In the genomic region with DNA sequence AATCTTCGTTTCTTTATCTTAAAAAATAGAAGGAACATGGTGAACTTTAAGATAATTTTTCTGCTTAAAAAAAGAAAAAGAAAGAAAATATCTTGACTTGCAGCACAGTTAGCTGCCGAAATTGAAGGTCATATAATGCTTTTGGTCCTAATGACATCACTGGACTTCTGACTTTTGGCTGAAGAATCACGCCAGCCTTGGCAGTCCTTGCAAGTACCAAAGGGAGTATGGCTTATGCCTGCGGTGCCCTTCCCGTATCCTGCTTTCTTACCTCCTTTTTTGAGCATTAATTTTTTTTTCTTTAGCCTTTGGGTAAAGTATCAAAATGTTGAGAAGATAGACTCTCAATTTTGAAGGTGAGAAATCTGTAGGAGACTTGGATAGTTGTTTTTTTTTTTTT, we compare ENCODE assay signal across 19 cellular contexts. TPM values are rescaled to one million over a fixed set of nuclear protein-coding genes. Genes with fewer than 3 reads are reported as not detected.
DNase-seq lines count a peak whose midpoint lies in the region; ATAC-seq and TF ChIP-seq lines count a peak whose summit lies in the region.
"Had no signal": no experiment of that assay in that cellular context is flagged by ENCODE, and none has a peak within 500 bp of the region (broad histone marks: within the 10 kb centered on the region; RNA-seq: fewer than 3 reads in every experiment).

No MANE protein-coding gene starts in this region.

- TF ChIP-seq POLR2A in ovary (IDR thresholded peaks at IDR 0.05) (no peak), testis (IDR thresholded peaks at IDR 0.05) (no peak)

- TF ChIP-seq EP300 in ovary (IDR thresholded peaks at IDR 0.05) = no peak

- H3K4me1 ChIP-seq in ascending aorta (peaks cover 0 to 16% of the 10 kb centered on the region in 2 donors), ovary (ENCODE audit: insufficient read depth) (peaks cover 18% of the 10 kb centered on the region), testis (peaks cover 26% of the 10 kb centered on the region), aorta (ENCODE audit: control insufficient read depth in 1 of 2, insufficient read depth in 2 of 2, low read length in 2 of 2) (peaks cover 6 to 12% of the 10 kb centered on the region in 2 donors)

- WGBS in ovary, 3 donors = 14 to 31% (median 31%) methylated on average over 5 of the region's 5 CpGs
- 25 to 44% methylated on average over 5 of the region's 5 CpGs for whole genome bisulfite sequencing in testis, 2 donors
- WGBS in aorta, 2 donors = 9% methylated on average over 5 of the region's 5 CpGs

- H3K27me3 ChIP-seq in ascending aorta (no peaks in the 10 kb centered on the region), ovary (no peaks in the 10 kb centered on the region), testis (no peaks in the 10 kb centered on the region), aorta (ENCODE audit: control insufficient read depth in 1 of 2, insufficient read depth in 2 of 2, low read length in 1 of 2) (no peaks in the 10 kb centered on the region)

- H3K36me3 ChIP-seq in ascending aorta (no peaks in the 10 kb centered on the region), ovary (no peaks in the 10 kb centered on the region), testis (ENCODE audit: low read depth, missing control alignments) (no peaks in the 10 kb centered on the region), aorta (ENCODE audit: control insufficient read depth in 1 of 2, insufficient read depth in 2 of 2, low read length in 1 of 2) (no peaks in the 10 kb centered on the region)
- H3K36me3 ChIP-seq: HAP-1 had no signal

- intact Hi-C loops in ascending aorta (cut with DNase I) = no loop called here
- intact Hi-C loops in ovary (cut with DNase I) = no loop called here
- intact Hi-C loops in testis (cut with DNase I; ENCODE audit: low total_unique reads) = no loop called here
- intact Hi-C loops in aorta (cut with DNase I) = loop anchor here (5.0 kb wide), 2 partner anchors 34 to 36 kb away; no protein-coding TSS in a partner anchor

- H3K27ac ChIP-seq in ascending aorta = peak overlapping the region; percentile 36 to 56
- no peak overlapping the region for H3K27ac ChIP-seq in ovary
- H3K27ac ChIP-seq in testis = peak overlapping the region; percentile 27 to 78
- no peak overlapping the region for H3K27ac ChIP-seq in aorta (ENCODE audit: low read depth in 1 of 2, low read length in 2 of 2)
- H3K27ac ChIP-seq: A549 had no signal

- H3K4me3 ChIP-seq in ascending aorta (no peak overlapping the region), ovary (no peak overlapping the region), testis (no peak overlapping the region), aorta (ENCODE audit: low read length in 2 of 2) (no peak overlapping the region)
- H3K4me3 ChIP-seq: A549, HAP-1 had no signal

- ATAC-seq in aorta (ENCODE audit: low FRiP score) = peak; percentile 61
- ATAC-seq in HG02870 (IDR thresholded peaks at IDR 0.05; ENCODE audit: unreplicated experiment) = no peak
- ATAC-seq: A549 had no signal

- TF ChIP-seq CTCF in ascending aorta (IDR thresholded peaks at IDR 0.05) (no peak), ovary (IDR thresholded peaks at IDR 0.05) (no peak), testis (IDR thresholded peaks at IDR 0.05) (no peak)

- DNase-seq in ascending aorta (ENCODE audit: low spot score in 2 of 2) (no peak), ovary (peak in 3 of 5 donors; percentile 34 to 64 (median 51)), testis (peak; percentile 70), aorta (no peak), glomerular visceral epithelial cell (ENCODE audit: extremely low spot score) (no peak), NCI-H345 (lab: John Stamatoyannopoulos, UW) (no peak)
- DNase-seq: 8988T; C1 segment of cervical spinal cord; Calu3; CD4-positive, alpha-beta memory T cell; COR-L47; DMS53; DMS79 treated with DMSO at 0.1 percent for 48 hours; GF-D8; GOT3; HFFc6 had no signal

- H3K9me3 ChIP-seq in ascending aorta (no peaks in the 10 kb centered on the region), ovary (no peaks in the 10 kb centered on the region), testis (no peaks in the 10 kb centered on the region), aorta (ENCODE audit: control insufficient read depth, low read length) (no peaks in the 10 kb centered on the region)
- H3K9me3 ChIP-seq: A549, HAP-1 had no signal

RNA-seq across cellular contexts. Expression of a gene that starts 7.0 kb away (rescaled TPM):
- 12.9 TPM for total RNA-seq in ascending aorta
- total RNA-seq in ovary = 10 to 100 TPM; 29.1 to 77.9 (median 62.2) TPM
- polyA plus RNA-seq in ovary = 10 to 100 TPM; 19.0 to 40.1 TPM
- total RNA-seq in testis = 10 to 100 TPM; 42.6 to 51.1 TPM
- 19.5 TPM for polyA plus RNA-seq in testis (ENCODE audit: insufficient read depth, low read depth, low replicate concordance)
- total RNA-seq in aorta = 100 to 1,000 TPM; 104 to 120 TPM
- polyA plus RNA-seq in aorta = 10 to 100 TPM; 19.3 to 22.9 TPM

Comparison
In these comparisons a context has a peak if more than half of its experiments do, and no peak if none do; other contexts are left out.
1. DNase-seq: peak in ovary (3 of 5) and testis (single experiment); none in ascending aorta (0 of 2), aorta (0 of 2), glomerular visceral epithelial cell (single experiment) and NCI-H345 (single experiment).
2. H3K27ac ChIP-seq: peak in ascending aorta (2 of 2) and testis (2 of 2); none in ovary (0 of 2) and aorta (0 of 2).
3. intact Hi-C loops: an anchor here in aorta (5.0 kb wide); none called in ascending aorta, ovary and testis.